ENCODE assay signal across 8 cellular contexts in genomic region chr9:93955356-93956182, GRCh38. TPM values are rescaled to one million over a fixed set of nuclear protein-coding genes. Genes with fewer than 3 reads are reported as not detected.
A peak's percentile ranks its signal among the peaks of the same experiment; 100 is the strongest.
DNase-seq lines count a peak whose midpoint lies in the region; ATAC-seq and TF ChIP-seq lines count a peak whose summit lies in the region.

No MANE protein-coding gene starts in this region.

- H3K36me3 Mint-ChIP-seq in type B pancreatic cell, result peaks cover 8% of the 10 kb centered on the region

- H3K9me3 Mint-ChIP-seq in type B pancreatic cell, result peaks cover 2% of the 10 kb centered on the region

- ATAC-seq in Right ventricle myocardium inferior (no peak), left ventricle myocardium superior (no peak), left lobe of liver (no peak), HG02623 (IDR thresholded peaks at IDR 0.05; ENCODE audit: unreplicated experiment) (no peak)

- H3K4me3 ChIP-seq in iPS-20b (ENCODE audit: low read length), result peak overlapping the region; percentile 76

- in situ Hi-C loops in ACHN (cut with HindIII; ENCODE audit: low pct_ligation_motif_present, low pct_unique_long_range_greater_than_20kb, low sequenced_read_pairs), result no loop called here

- no peaks in the 10 kb centered on the region for H3K36me3 ChIP-seq in iPS-20b (ENCODE audit: insufficient read depth, low read depth, low read length)

- H3K27ac ChIP-seq in iPS-20b (ENCODE audit: low read length), result no peak overlapping the region

- peaks cover 4% of the 10 kb centered on the region; the same call in 1 of the 2 replicates for H3K9me3 ChIP-seq in iPS-20b (ENCODE audit: insufficient read depth, low read depth, low read length)

- peak overlapping the region; percentile 68 for H3K27ac Mint-ChIP-seq in type B pancreatic cell

- H3K9ac ChIP-seq in iPS-20b (ENCODE audit: low read depth, low read length), result no peak overlapping the region

- peaks cover 83% of the 10 kb centered on the region for H3K27me3 Mint-ChIP-seq in type B pancreatic cell

- H3K27me3 ChIP-seq in iPS-20b (ENCODE audit: insufficient read depth, low read length), result peaks cover 98% of the 10 kb centered on the region

- DNase-seq in Right ventricle myocardium inferior (ENCODE audit: missing footprints), result peak; percentile 68
- DNase-seq in left ventricle myocardium superior, result no peak
- peak; percentile 39 for DNase-seq in activated CD4-positive, alpha-beta T cell treated with anti-CD3 and anti-CD28 coated beads, Interleukin-2, amount 50 U/mL, for 1 hour
- DNase-seq in type B pancreatic cell (ENCODE audit: extremely low spot score, unreplicated experiment), result no peak
- DNase-seq in left lobe of liver (ENCODE audit: low spot score), result no peak
- no peak for DNase-seq in ACHN

- TF ChIP-seq CTCF in type B pancreatic cell (conservative IDR thresholded peaks at IDR 0.05), result no peak

- no peaks in the 10 kb centered on the region; the same call in 1 of the 2 replicates for H3K4me1 ChIP-seq in iPS-20b (ENCODE audit: insufficient read depth, low read length)

- peaks cover 21% of the 10 kb centered on the region for H3K4me1 Mint-ChIP-seq in type B pancreatic cell (ENCODE audit: unreplicated experiment)

- intact Hi-C loops in Right ventricle myocardium inferior (cut with DNase I), result no loop called here
- intact Hi-C loops in left ventricle myocardium superior (cut with micrococcal nuclease), result no loop called here

- peak overlapping the region; percentile 91 for H3K4me3 Mint-ChIP-seq in type B pancreatic cell

RNA-seq across cellular contexts. Expression of gene BARX1, which starts 0.4 kb away (rescaled TPM):
- not detected for total RNA-seq in Right ventricle myocardium inferior
- not detected for total RNA-seq in left ventricle myocardium superior
- 0.71 and 11.8 TPM in 2 replicates for total RNA-seq in type B pancreatic cell (ENCODE audit: low replicate concordance)
- total RNA-seq in left lobe of liver, result not detected

Comparison
In these comparisons a context has a peak if more than half of its experiments do, and no peak if none do; other contexts are left out.
1. DNase-seq: peak in Right ventricle myocardium inferior (single experiment) and activated CD4-positive, alpha-beta T cell treated with anti-CD3 and anti-CD28 coated beads, Interleukin-2, amount 50 U/mL, for 1 hour (single experiment); none in left ventricle myocardium superior (single experiment), type B pancreatic cell (single experiment), left lobe of liver (single experiment) and ACHN (single experiment).